25 cellular contexts compared by ENCODE assay signal in the genomic region with DNA sequence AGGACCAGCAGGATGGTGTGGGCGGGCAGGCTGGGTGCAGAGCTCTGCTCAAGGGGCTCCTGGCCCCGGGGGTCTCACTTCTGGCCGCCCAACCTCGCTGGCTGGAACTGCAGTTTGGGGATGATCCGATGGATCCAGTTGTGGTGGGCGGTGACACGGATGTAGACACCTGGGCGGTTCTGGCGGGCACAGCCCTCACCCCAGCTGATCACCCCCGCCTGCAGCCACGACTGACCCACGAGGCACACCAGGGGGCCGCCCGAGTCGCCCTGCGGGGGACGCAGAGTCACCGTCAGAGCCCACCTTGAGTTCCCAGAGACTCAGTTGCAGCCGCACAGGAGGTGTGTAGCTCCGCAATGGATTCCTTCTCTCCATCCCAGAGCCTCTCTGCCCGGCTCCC.
"Had no signal": no experiment of that assay in that cellular context is flagged by ENCODE, and none has a peak within 500 bp of the region (broad histone marks: within the 10 kb centered on the region; RNA-seq: fewer than 3 reads in every experiment).

No MANE protein-coding gene starts in this region.

- H3K4me3 ChIP-seq: cardiac muscle cell, Peyer's patch, SJSA1 had no signal

- H3K27me3 Mint-ChIP-seq: activated naive CD8-positive, alpha-beta T cell; T-helper 17 cell had no signal

- H3K27me3 ChIP-seq: brain microvascular endothelial cell, cardiac muscle cell, Peyer's patch had no signal

- DNase-seq: activated CD4-positive, alpha-beta T cell treated with anti-CD3 and anti-CD28 coated beads for 48 hours; activated CD4-positive, alpha-beta T cell treated with anti-CD3 and anti-CD28 coated beads, Interleukin-2, amount 50 U/mL, for 4 hours; activated CD4-positive, CD25-positive, alpha-beta regulatory T cell treated with anti-CD3 and anti-CD28 coated beads, Interleukin-2, amount 50 U/mL, for 72 hours; activated CD8-positive, alpha-beta memory T cell treated with anti-CD3 and anti-CD28 coated beads for 24 hours; activated effector memory CD4-positive, alpha-beta T cell treated with anti-CD3 and anti-CD28 coated beads, Interleukin-2, amount 50 U/mL, for 16 hours; activated naive CD4-positive, alpha-beta T cell treated with anti-CD3 and anti-CD28 coated beads for 36 hours; activated T-cell treated with anti-CD3 and anti-CD28 coated beads, Interleukin-2, amount 50 U/mL, for 4 hours; amygdala; brain microvascular endothelial cell; NCI-H1092; NCI-H1417; NCI-H1694; NCI-H2029; NCI-H2107; NCI-H345; NCI-H510A; Peyer's patch; SHP77; T-helper 17 cell; T-helper 9 cell had no signal

- ATAC-seq: activated T-cell treated with anti-CD3 and anti-CD28 coated beads, Interleukin-2, amount 50 U/mL, for 4 hours; T-helper 17 cell; WTC11 had no signal

- H3K27ac Mint-ChIP-seq: activated naive CD4-positive, alpha-beta T cell treated with anti-CD3 and anti-CD28 coated beads for 36 hours; activated naive CD8-positive, alpha-beta T cell; T-helper 17 cell; WTC11 had no signal

- H3K27ac ChIP-seq: brain microvascular endothelial cell, cardiac muscle cell, Peyer's patch, RWPE1, SJSA1 had no signal

- H3K9me3 ChIP-seq: Peyer's patch, SJSA1 had no signal

- H3K36me3 Mint-ChIP-seq: activated naive CD8-positive, alpha-beta T cell had no signal

- H3K4me3 Mint-ChIP-seq: activated naive CD4-positive, alpha-beta T cell treated with anti-CD3 and anti-CD28 coated beads for 36 hours; activated naive CD8-positive, alpha-beta T cell; activated T-cell treated with anti-CD3 and anti-CD28 coated beads, Interleukin-2, amount 50 U/mL, for 4 hours; T-helper 17 cell; WTC11 had no signal

- H3K9me3 Mint-ChIP-seq: activated naive CD4-positive, alpha-beta T cell treated with anti-CD3 and anti-CD28 coated beads for 36 hours; activated T-cell treated with anti-CD3 and anti-CD28 coated beads, Interleukin-2, amount 50 U/mL, for 4 hours; WTC11 had no signal
